8 cellular contexts compared by ENCODE assay signal in genomic region chr2:24919100-24919976, GRCh38. TPM values are rescaled to one million over a fixed set of nuclear protein-coding genes. Genes with fewer than 3 reads are reported as not detected.
DNase-seq lines count a peak whose midpoint lies in the region; ATAC-seq and TF ChIP-seq lines count a peak whose summit lies in the region.

No MANE protein-coding gene starts in this region.

- peak overlapping the region; percentile 89 for H3K27ac Mint-ChIP-seq in activated naive CD4-positive, alpha-beta T cell treated with anti-CD3 and anti-CD28 coated beads, Interleukin-2, amount 10 ng/mL, durations not matched to agents 7 days and 5 days

- TF ChIP-seq EP300 in sigmoid colon (IDR thresholded peaks at IDR 0.05): no peak

- BruUV-seq in PC-9 (replicated peaks; lab: Mats Ljungman, UMichigan): TSS peak; percentile 31

- H2AFZ ChIP-seq in PC-9: peak overlapping the region; percentile 70

- peaks cover 20% of the 10 kb centered on the region for H3K27me3 Mint-ChIP-seq in activated naive CD4-positive, alpha-beta T cell treated with anti-CD3 and anti-CD28 coated beads, Interleukin-2, amount 10 ng/mL, durations not matched to agents 7 days and 5 days

- H3K9me3 Mint-ChIP-seq in activated naive CD4-positive, alpha-beta T cell treated with anti-CD3 and anti-CD28 coated beads, Interleukin-2, amount 10 ng/mL, durations not matched to agents 7 days and 5 days: no peaks in the 10 kb centered on the region

- H3K4me1 Mint-ChIP-seq in activated naive CD4-positive, alpha-beta T cell treated with anti-CD3 and anti-CD28 coated beads, Interleukin-2, amount 10 ng/mL, durations not matched to agents 7 days and 5 days: peaks cover 38% of the 10 kb centered on the region

- peaks cover 4% of the 10 kb centered on the region for H4K20me1 ChIP-seq in PC-9 (ENCODE audit: insufficient read depth)

- TF ChIP-seq POLR2A in sigmoid colon (IDR thresholded peaks at IDR 0.05): no peak

- H3K36me3 ChIP-seq in PC-9 (ENCODE audit: low read depth) (no peaks in the 10 kb centered on the region), sigmoid colon (no peaks in the 10 kb centered on the region)

- peak overlapping the region; percentile 98 for H3K4me3 Mint-ChIP-seq in activated naive CD4-positive, alpha-beta T cell treated with anti-CD3 and anti-CD28 coated beads, Interleukin-2, amount 10 ng/mL, durations not matched to agents 7 days and 5 days

- intact Hi-C loops in PC-9 (cut with micrococcal nuclease; ENCODE audit: unreplicated experiment) (no loop called here), left cardiac atrium (cut with DNase I) (no loop called here), sigmoid colon (cut with DNase I) (no loop called here)

- TF ChIP-seq CTCF in PC-9 (conservative IDR thresholded peaks at IDR 0.05): no peak
- no peak for TF ChIP-seq CTCF in sigmoid colon (IDR thresholded peaks at IDR 0.05)

- peaks cover 12% of the 10 kb centered on the region for H3K4me1 ChIP-seq in PC-9 (replicated peaks; ENCODE audit: insufficient read depth)
- peaks cover 0 to 27% (median 17%) of the 10 kb centered on the region in 4 donors for H3K4me1 ChIP-seq in sigmoid colon

- 0 out of 2 replicates have a peak, but pooled peaks cover 13% of the 10 kb centered on the region for H3K79me2 ChIP-seq in PC-9 (ENCODE audit: low read depth)

- H3K4me3 ChIP-seq in PC-9 (peak overlapping the region; percentile 69), sigmoid colon (peak overlapping the region; percentile 33 to 75 (median 69))

- peaks cover 16% of the 10 kb centered on the region for H3K36me3 Mint-ChIP-seq in activated naive CD4-positive, alpha-beta T cell treated with anti-CD3 and anti-CD28 coated beads, Interleukin-2, amount 10 ng/mL, durations not matched to agents 7 days and 5 days

- no peaks in the 10 kb centered on the region for H3K9me2 ChIP-seq in PC-9 (ENCODE audit: insufficient read depth)

- DNase-seq in activated CD4-positive, CD25-positive, alpha-beta regulatory T cell (lab: John Stamatoyannopoulos, UW): no peak
- peak; percentile 29 to 48 for DNase-seq in PC-9
- peak; percentile 80 for DNase-seq in activated naive CD4-positive, alpha-beta T cell treated with anti-CD3 and anti-CD28 coated beads, Interleukin-2, amount 10 ng/mL, durations not matched to agents 7 days and 5 days
- no peak for DNase-seq in left cardiac atrium
- no peak for DNase-seq in sigmoid colon
- no peak for DNase-seq in SHP77 treated with DMSO at 0.1 percent for 48 hours (lab: John Stamatoyannopoulos, UW)

- H3K4me2 ChIP-seq in PC-9: peak overlapping the region; percentile 80

- H3K9me3 ChIP-seq in PC-9 (ENCODE audit: insufficient read depth, low read depth): no peaks in the 10 kb centered on the region
- no peaks in the 10 kb centered on the region for H3K9me3 ChIP-seq in sigmoid colon

- H3F3A ChIP-seq in PC-9 (ENCODE audit: insufficient read depth, low read depth): peaks cover 10% of the 10 kb centered on the region

- POLR2A ChIA-PET in PC-9 (lab: Charles Lee; ENCODE audit: unreplicated experiment): no interaction called here

- peak; percentile 23 to 37 for ATAC-seq in activated CD4-positive, CD25-positive, alpha-beta regulatory T cell treated with anti-CD3 and anti-CD28 coated beads, Interleukin-2, amount 50 U/mL, for 24 hours
- ATAC-seq in HG03064 (IDR thresholded peaks at IDR 0.05; ENCODE audit: low read depth, unreplicated experiment): peak; percentile 31
- ATAC-seq in left cardiac atrium: peak; percentile 12 to 15

- H3K27ac ChIP-seq in PC-9 (no peak overlapping the region), sigmoid colon (peak overlapping the region; percentile 59 to 72 (median 65))

- 2 to 5% methylated on average over 67 of the region's 67 CpGs for WGBS in sigmoid colon, 2 donors

- H3K27me3 ChIP-seq in PC-9 (ENCODE audit: insufficient read depth, low read depth) (no peaks in the 10 kb centered on the region), sigmoid colon (no peaks in the 10 kb centered on the region)

- CTCF ChIA-PET in PC-9 (lab: Charles Lee): interaction anchor here (0.6 kb wide), 1 partner anchor 128 kb away, joined by 5 read pairs; no protein-coding TSS in a partner anchor
- CTCF ChIA-PET in activated naive CD4-positive, alpha-beta T cell treated with anti-CD3 and anti-CD28 coated beads, Interleukin-2, amount 10 ng/mL, durations not matched to agents 7 days and 5 days (lab: Charles Lee): interaction anchor here (1.0 kb wide), 1 partner anchor 509 kb away, joined by 3 read pairs; no protein-coding TSS in a partner anchor

RNA-seq across cellular contexts. Expression of gene ADCY3, which starts 0.7 kb away (rescaled TPM):
- total RNA-seq in PC-9 (2021): 46.3 and 47.4 TPM in 2 replicates
- 10 to 100 TPM; 42.7 to 44.0 TPM for total RNA-seq in left cardiac atrium
- 10 to 100 TPM; 17.5 to 43.8 (median 22.5) TPM for total RNA-seq in sigmoid colon
- polyA plus RNA-seq in sigmoid colon: 10 to 100 TPM in 1 of 3 donors, 1 to 10 TPM in 2; 3.5 to 38.9 (median 4.8) TPM

RNA-seq across cellular contexts. Expression of gene DNAJC27, which starts 52.4 kb away (rescaled TPM):
- total RNA-seq in PC-9 (2021): 5.1 and 6.3 TPM in 2 replicates
- 1 to 10 TPM; 7.0 to 8.3 TPM for total RNA-seq in left cardiac atrium
- total RNA-seq in sigmoid colon: 10 to 100 TPM in 1 of 4 donors, 1 to 10 TPM in 3; 6.3 to 12.5 (median 7.8) TPM
- 1 to 10 TPM in 2 of 3 donors, under 1 TPM in 1; 0.60 to 3.3 (median 1.6) TPM for polyA plus RNA-seq in sigmoid colon

Comparison
In these comparisons a context has a peak if more than half of its experiments do, and no peak if none do; other contexts are left out.
1. DNase-seq: peak in PC-9 (2 of 2) and activated naive CD4-positive, alpha-beta T cell treated with anti-CD3 and anti-CD28 coated beads, Interleukin-2, amount 10 ng/mL, durations not matched to agents 7 days and 5 days (single experiment); none in activated CD4-positive, CD25-positive, alpha-beta regulatory T cell (0 of 4), left cardiac atrium (single experiment), sigmoid colon (single experiment) and SHP77 treated with DMSO at 0.1 percent for 48 hours (single experiment).
2. Peak in every context shown above with its lines, with median percentiles within 50 percentile points of each other: ATAC-seq.